ENCODE assay signal across 1 cellular context in the genomic region with DNA sequence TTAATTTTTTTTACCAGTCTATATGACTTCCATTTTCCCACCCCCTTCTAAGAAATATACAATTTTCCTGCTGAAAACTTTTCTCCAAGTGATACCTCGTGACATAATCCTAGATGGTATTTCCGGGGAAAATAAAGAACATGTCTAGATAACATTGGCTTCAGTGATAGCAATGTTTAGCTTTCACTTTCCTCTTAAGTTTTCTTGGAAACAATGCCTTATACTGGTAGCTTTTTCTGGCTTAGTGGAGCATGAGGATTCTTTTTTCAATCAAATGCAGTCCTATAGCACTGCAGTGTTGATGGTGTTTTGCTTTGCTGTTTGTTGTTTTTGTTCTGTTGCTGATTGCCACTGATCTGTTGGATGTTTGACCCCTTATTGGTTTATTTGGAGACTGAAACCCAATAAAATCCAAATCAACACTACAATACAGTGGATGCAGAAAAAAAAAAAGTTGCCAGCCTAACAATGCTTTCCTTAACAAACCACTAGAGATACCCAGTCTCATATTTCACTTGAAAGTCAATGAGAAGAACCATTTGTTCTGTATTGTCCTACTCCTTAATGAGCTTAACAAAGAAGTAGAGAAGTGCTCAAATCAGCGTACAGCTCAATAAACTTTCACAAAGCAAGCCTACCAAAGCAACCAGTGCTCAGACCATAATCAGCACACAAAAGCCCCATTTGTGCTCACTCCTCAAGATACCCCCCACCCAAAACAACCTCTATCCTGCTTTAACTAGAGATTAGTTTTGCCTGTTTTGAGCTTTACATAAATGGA.
TF ChIP-seq lines count a peak whose summit lies in the region.

No MANE protein-coding gene starts in this region.

TF ChIP-seq in IMR-90, 13 proteins besides CTCF, POLR2A, EP300 and RAD21:
- TF ChIP-seq MXI1 (IDR thresholded peaks at IDR 0.05; ENCODE audit: borderline replicate concordance, low read depth, low read length), result no peak
- no peak for TF ChIP-seq MAFK (IDR thresholded peaks at IDR 0.05; ENCODE audit: low read depth, low read length)
- TF ChIP-seq CHD1 (IDR thresholded peaks at IDR 0.05; ENCODE audit: low read depth, low read length), result no peak
- no peak for TF ChIP-seq BHLHE40 (IDR thresholded peaks at IDR 0.05; ENCODE audit: low read depth, low read length)
- no peak for TF ChIP-seq FOS (IDR thresholded peaks at IDR 0.05; ENCODE audit: low read depth, low read length)
- TF ChIP-seq NFE2L2 (IDR thresholded peaks at IDR 0.05; ENCODE audit: low read depth, low read length), result no peak
- no peak for TF ChIP-seq USF2 (IDR thresholded peaks at IDR 0.05; ENCODE audit: low read depth, low read length)
